8 cellular contexts compared by ENCODE assay signal in genomic region chr6:30130887-30131862, GRCh38. TPM values are rescaled to one million over a fixed set of nuclear protein-coding genes. Genes with fewer than 3 reads are reported as not detected.
DNase-seq lines count a peak whose midpoint lies in the region; ATAC-seq and TF ChIP-seq lines count a peak whose summit lies in the region.

No MANE protein-coding gene starts in this region.

- H3K4me1 ChIP-seq in DND-41 (ENCODE audit: insufficient read depth, low read length): peaks cover 5% of the 10 kb centered on the region

- ATAC-seq in DND-41 (ENCODE audit: insufficient read depth, low read depth) (peak; percentile 97), HG02678 (IDR thresholded peaks at IDR 0.05; ENCODE audit: unreplicated experiment) (peak; percentile 65), HG02870 (IDR thresholded peaks at IDR 0.05; ENCODE audit: unreplicated experiment) (no peak)

- no peak overlapping the region for H3K4me3 ChIP-seq in DND-41 (ENCODE audit: low read depth in 1 of 2, low read length in 2 of 2)

- TF ChIP-seq CTCF in DND-41 (IDR thresholded peaks at IDR 0.05; ENCODE audit: borderline replicate concordance, extremely low read depth, low read length, poor library complexity, severe bottlenecking): peak; percentile 99

- DNase-seq in DND-41 (peak; percentile 72), NCI-H510A (lab: John Stamatoyannopoulos, UW) (peak; percentile 21), cerebellum (ENCODE audit: low spot score) (peak; percentile 78), kidney tubule cell (ENCODE audit: low spot score) (peak; percentile 89)
- peak; percentile 33 to 39 for DNase-seq in activated CD4-positive, alpha-beta T cell treated with anti-CD3 and anti-CD28 coated beads for 24 hours (ENCODE audit: low read depth in 2 of 2)
- DNase-seq in stimulated activated CD4-positive, alpha-beta T cell treated with anti-CD3 and anti-CD28 coated beads, Interleukin-2, amount 100 ng/mL, for 4 hours (ENCODE audit: low read depth): peak; percentile 58

- no peak overlapping the region for H3K27ac ChIP-seq in DND-41 (ENCODE audit: low read length)

- H3K79me2 ChIP-seq in DND-41 (ENCODE audit: insufficient read depth, low read length): no peaks in the 10 kb centered on the region

- no peaks in the 10 kb centered on the region for H3K9me3 ChIP-seq in DND-41 (ENCODE audit: insufficient read depth, low read length, severe bottlenecking)

- peaks cover 21% of the 10 kb centered on the region for H3K27me3 ChIP-seq in DND-41 (ENCODE audit: insufficient read depth, low read length, poor library complexity)

- peak overlapping the region; percentile 63 for H2AFZ ChIP-seq in DND-41 (ENCODE audit: low read depth, low read length)

- no peaks in the 10 kb centered on the region for H4K20me1 ChIP-seq in DND-41 (ENCODE audit: insufficient read depth, low read length)

- peak overlapping the region; percentile 44 for H3K4me2 ChIP-seq in DND-41 (ENCODE audit: insufficient read depth, low read length)

- H3K9ac ChIP-seq in DND-41 (ENCODE audit: low read depth, low read length): no peak overlapping the region

- no peaks in the 10 kb centered on the region for H3K36me3 ChIP-seq in DND-41 (ENCODE audit: insufficient read depth, low read length)

RNA-seq across cellular contexts. Expression of gene TRIM40, which starts 4.8 kb away (rescaled TPM):
- not detected for total RNA-seq in cerebellum

RNA-seq across cellular contexts. Expression of gene TRIM31, which starts 18.3 kb away (rescaled TPM):
- total RNA-seq in cerebellum: not detected

RNA-seq across cellular contexts. Expression of gene TRIM10, which starts 29.8 kb away (rescaled TPM):
- 0.36 TPM for total RNA-seq in cerebellum

RNA-seq across cellular contexts. Expression of gene TRIM15, which starts 32.2 kb away (rescaled TPM):
- not detected for total RNA-seq in cerebellum

RNA-seq across cellular contexts. Expression of gene RNF39, which starts 55.6 kb away (rescaled TPM):
- total RNA-seq in cerebellum: 0.18 TPM

Comparison
In these comparisons a context has a peak if more than half of its experiments do, and no peak if none do; other contexts are left out.
1. DNase-seq: peak in every context shown above with its lines; median percentile 89 in kidney tubule cell; 78 in cerebellum; 72 in DND-41; 58 in stimulated activated CD4-positive, alpha-beta T cell treated with anti-CD3 and anti-CD28 coated beads, Interleukin-2, amount 100 ng/mL, for 4 hours; 36 in activated CD4-positive, alpha-beta T cell treated with anti-CD3 and anti-CD28 coated beads for 24 hours; 21 in NCI-H510A.